In the genomic region with DNA sequence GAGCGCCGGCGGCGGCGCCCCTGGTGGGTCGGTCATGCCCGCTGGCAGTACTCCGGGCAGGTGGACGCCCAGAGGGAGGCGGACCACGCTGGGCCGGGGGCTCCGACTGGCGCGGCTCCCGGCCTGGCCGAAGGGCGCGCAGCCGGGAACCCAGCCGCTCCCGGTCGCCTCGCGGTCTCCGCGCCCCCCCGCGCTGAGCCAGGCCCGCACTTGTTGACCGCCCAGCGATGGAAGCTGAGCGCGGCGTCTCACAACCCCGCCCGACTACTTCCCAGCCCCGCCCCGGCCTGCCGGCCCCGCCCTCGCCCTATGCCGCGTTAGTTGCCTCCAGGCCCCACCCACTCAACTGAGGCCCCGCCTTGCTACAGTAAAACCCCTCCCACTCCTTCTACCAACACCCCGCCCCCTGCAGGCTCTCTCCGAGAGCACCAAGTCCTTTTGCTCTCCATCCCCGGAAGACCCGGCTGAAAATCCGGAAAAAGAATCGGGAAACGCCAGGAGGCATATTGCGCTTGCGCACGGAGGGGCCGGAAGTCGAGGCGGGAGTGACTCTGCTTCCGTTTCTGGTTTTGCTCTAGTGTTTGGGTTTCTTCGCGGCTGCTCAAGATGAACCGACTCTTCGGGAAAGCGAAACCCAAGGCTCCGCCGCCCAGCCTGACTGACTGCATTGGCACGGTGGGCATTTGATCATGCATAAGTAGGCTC, we compare ENCODE assay signal across 8 cellular contexts. TPM values are rescaled to one million over a fixed set of nuclear protein-coding genes. Genes with fewer than 3 reads are reported as not detected.
DNase-seq lines count a peak whose midpoint lies in the region; ATAC-seq and TF ChIP-seq lines count a peak whose summit lies in the region.

Gene BAG1 (minus strand): TSS at position 236 of the 705 bp plus-strand sequence.
Gene CHMP5 (plus strand): TSS at position 577 of the 705 bp plus-strand sequence. CDS start 30 bp downstream, at position 607.

- H3K4me3 ChIP-seq in LNCaP clone FGC (ENCODE audit: low read depth, low read length) (peak within 1 kb of the TSS; percentile 89), fibroblast of lung (replicated peaks in 1 of 4; ENCODE audit: control extremely low read depth in 1 of 4, insufficient read depth in 1 of 4, low read depth in 3 of 4, low read length in 4 of 4) (peak within 1 kb of the TSS; percentile 92 to 99 (median 96))
- peak within 1 kb of the TSS; percentile 95 for H3K4me3 ChIP-seq in naive thymus-derived CD4-positive, alpha-beta T cell (ENCODE audit: low read length)

- peaks cover 96% of the 10 kb centered on the region for H3K36me3 Mint-ChIP-seq in activated T-helper 17 cell treated with anti-CD3 and anti-CD28 coated beads, Interleukin-2, amount 50 U/mL, for 72 hours (ENCODE audit: low read depth)
- peaks cover 10 to 38% (median 13%) of the 10 kb centered on the region in 5 donors for H3K36me3 Mint-ChIP-seq in naive thymus-derived CD4-positive, alpha-beta T cell
- peaks cover 37 to 44% of the 10 kb centered on the region in 2 donors for H3K36me3 Mint-ChIP-seq in stimulated activated naive B cell treated with anti-CD40 and anti-IgM and Interleukin-4, amounts not matched to agents 10 μg/mL and 1 μg/mL and 100 μg/mL, for 72 hours

- H3K9ac ChIP-seq in fibroblast of lung (ENCODE audit: insufficient read depth, low read length): peak within 1 kb of the TSS; percentile 85

- no peaks in the 10 kb centered on the region for H3K27me3 ChIP-seq in fibroblast of lung (ENCODE audit: control insufficient read depth, insufficient read depth, low read length)
- no peaks in the 10 kb centered on the region for H3K27me3 ChIP-seq in naive thymus-derived CD4-positive, alpha-beta T cell (ENCODE audit: control insufficient read depth in 2 of 2, insufficient read depth in 2 of 2, low read length in 2 of 2)

- DNase-seq in EL (peak; percentile 100), GOT3 (lab: John Stamatoyannopoulos, UW) (peak; percentile 87), LNCaP clone FGC (ENCODE audit: low read depth) (peak; percentile 96), RWPE1 (ENCODE audit: low spot score) (peak; percentile 100), fibroblast of lung (ENCODE audit: low read depth in 2 of 2) (peak; percentile 98 to 99)
- DNase-seq in naive thymus-derived CD4-positive, alpha-beta T cell: peak; percentile 98 to 100 (median 100)
- DNase-seq in stimulated activated naive B cell treated with anti-CD40 and anti-IgM and Interleukin-4, amounts not matched to agents 10 μg/mL and 1 μg/mL and 100 μg/mL, for 72 hours: peak; percentile 99

- peak within 1 kb of the TSS; percentile 85 for H3K4me2 ChIP-seq in fibroblast of lung (ENCODE audit: extremely low read depth, insufficient read depth, low read length)

- peaks cover 2% of the 10 kb centered on the region for H3K4me1 ChIP-seq in fibroblast of lung (ENCODE audit: control insufficient read depth, extremely low read depth, insufficient read depth, low read length)
- H3K4me1 ChIP-seq in naive thymus-derived CD4-positive, alpha-beta T cell (ENCODE audit: control insufficient read depth in 2 of 2, insufficient read depth in 2 of 2, low read length in 2 of 2): peaks cover 15 to 34% of the 10 kb centered on the region in 2 donors

- H3K27me3 Mint-ChIP-seq in activated T-helper 17 cell treated with anti-CD3 and anti-CD28 coated beads, Interleukin-2, amount 50 U/mL, for 72 hours: no peaks in the 10 kb centered on the region
- peaks cover 0 to 2% (median 0%) of the 10 kb centered on the region in 5 donors for H3K27me3 Mint-ChIP-seq in naive thymus-derived CD4-positive, alpha-beta T cell
- no peaks in the 10 kb centered on the region for H3K27me3 Mint-ChIP-seq in stimulated activated naive B cell treated with anti-CD40 and anti-IgM and Interleukin-4, amounts not matched to agents 10 μg/mL and 1 μg/mL and 100 μg/mL, for 72 hours

- H3K9me3 ChIP-seq in fibroblast of lung (ENCODE audit: control insufficient read depth, insufficient read depth, low read depth, low read length): no peaks in the 10 kb centered on the region
- no peaks in the 10 kb centered on the region for H3K9me3 ChIP-seq in naive thymus-derived CD4-positive, alpha-beta T cell (ENCODE audit: control insufficient read depth in 2 of 3, low read length in 3 of 3)

- POLR2A ChIA-PET in RWPE1 (lab: Yijun Ruan, JAX; ENCODE audit: low non-redundant PET): interaction anchor here (1.0 kb wide), 1 partner anchor 9 kb away, joined by 3 read pairs; no protein-coding TSS in a partner anchor
- POLR2A ChIA-PET in naive thymus-derived CD4-positive, alpha-beta T cell (lab: Charles Lee): interaction anchor here (0.6 to 3.8 kb wide), 9 partner anchors 10 to 691 kb away, joined by 3 to 29 read pairs (median 4); partner anchors contain the start of genes DNAJA1, NFX1 and SMU1

- H3K27ac Mint-ChIP-seq in activated T-helper 17 cell treated with anti-CD3 and anti-CD28 coated beads, Interleukin-2, amount 50 U/mL, for 72 hours: peak within 1 kb of the TSS; percentile 65
- peak within 1 kb of the TSS; percentile 84 to 99 (median 97) for H3K27ac Mint-ChIP-seq in naive thymus-derived CD4-positive, alpha-beta T cell
- peak within 1 kb of the TSS; percentile 96 for H3K27ac Mint-ChIP-seq in stimulated activated naive B cell treated with anti-CD40 and anti-IgM and Interleukin-4, amounts not matched to agents 10 μg/mL and 1 μg/mL and 100 μg/mL, for 72 hours

- H3K27ac ChIP-seq in RWPE1 (peak within 1 kb of the TSS; percentile 91), fibroblast of lung (ENCODE audit: insufficient read depth, low read length) (peak within 1 kb of the TSS; percentile 96)
- peak within 1 kb of the TSS; percentile 88 for H3K27ac ChIP-seq in naive thymus-derived CD4-positive, alpha-beta T cell (ENCODE audit: low read depth, low read length)

- peak within 1 kb of the TSS; percentile 91 for H2AFZ ChIP-seq in fibroblast of lung (ENCODE audit: low read length)

- peaks cover 32% of the 10 kb centered on the region for H3K79me2 ChIP-seq in fibroblast of lung (ENCODE audit: control insufficient read depth, insufficient read depth, low read length)

- peak within 1 kb of the TSS; percentile 89 for H3K4me3 Mint-ChIP-seq in activated T-helper 17 cell treated with anti-CD3 and anti-CD28 coated beads, Interleukin-2, amount 50 U/mL, for 72 hours
- H3K4me3 Mint-ChIP-seq in naive thymus-derived CD4-positive, alpha-beta T cell: peak within 1 kb of the TSS; percentile 82 to 98 (median 92)
- peak within 1 kb of the TSS; percentile 92 to 93 for H3K4me3 Mint-ChIP-seq in stimulated activated naive B cell treated with anti-CD40 and anti-IgM and Interleukin-4, amounts not matched to agents 10 μg/mL and 1 μg/mL and 100 μg/mL, for 72 hours

- H4K20me1 ChIP-seq in fibroblast of lung (ENCODE audit: control insufficient read depth, extremely low read depth, insufficient read depth, low read length): no peaks in the 10 kb centered on the region

- TF ChIP-seq CTCF in LNCaP clone FGC (IDR thresholded peaks at IDR 0.05; ENCODE audit: control insufficient read depth, extremely low read depth, insufficient read depth) (no peak), RWPE1 (conservative IDR thresholded peaks at IDR 0.05; ENCODE audit: low read depth) (no peak), fibroblast of lung (conservative IDR thresholded peaks at IDR 0.05 in 1 of 2, IDR thresholded peaks at IDR 0.05 in 1 of 2; ENCODE audit: low read depth in 1 of 2, low read length in 2 of 2) (peak; percentile 30 to 36)

- H3K4me1 Mint-ChIP-seq in activated T-helper 17 cell treated with anti-CD3 and anti-CD28 coated beads, Interleukin-2, amount 50 U/mL, for 72 hours: peaks cover 27% of the 10 kb centered on the region
- peaks cover 36 to 66% (median 55%) of the 10 kb centered on the region in 7 donors for H3K4me1 Mint-ChIP-seq in naive thymus-derived CD4-positive, alpha-beta T cell
- peaks cover 30 to 54% of the 10 kb centered on the region in 2 donors for H3K4me1 Mint-ChIP-seq in stimulated activated naive B cell treated with anti-CD40 and anti-IgM and Interleukin-4, amounts not matched to agents 10 μg/mL and 1 μg/mL and 100 μg/mL, for 72 hours

- H3K36me3 ChIP-seq in fibroblast of lung (ENCODE audit: control insufficient read depth, insufficient read depth, low read length): peaks cover 6% of the 10 kb centered on the region
- peaks cover 8 to 59% (median 14%) of the 10 kb centered on the region in 3 experiments for H3K36me3 ChIP-seq in naive thymus-derived CD4-positive, alpha-beta T cell (ENCODE audit: control insufficient read depth in 2 of 3, insufficient read depth in 3 of 3, low read length in 3 of 3)

- ATAC-seq in activated T-helper 17 cell treated with anti-CD3 and anti-CD28 coated beads, Interleukin-2, amount 50 U/mL, for 72 hours (replicated peaks): peak; percentile 88
- peak; percentile 99 for ATAC-seq in naive thymus-derived CD4-positive, alpha-beta T cell
- ATAC-seq in stimulated activated naive B cell treated with anti-CD40 and anti-IgM and Interleukin-4, amounts not matched to agents 10 μg/mL and 1 μg/mL and 100 μg/mL, for 72 hours (replicated peaks): peak; percentile 90 to 93

- H3K9me3 Mint-ChIP-seq in activated T-helper 17 cell treated with anti-CD3 and anti-CD28 coated beads, Interleukin-2, amount 50 U/mL, for 72 hours: no peaks in the 10 kb centered on the region
- H3K9me3 Mint-ChIP-seq in naive thymus-derived CD4-positive, alpha-beta T cell: no peaks in the 10 kb centered on the region
- H3K9me3 Mint-ChIP-seq in stimulated activated naive B cell treated with anti-CD40 and anti-IgM and Interleukin-4, amounts not matched to agents 10 μg/mL and 1 μg/mL and 100 μg/mL, for 72 hours: no peaks in the 10 kb centered on the region

- CTCF ChIA-PET in RWPE1 (lab: Yijun Ruan, JAX): interaction anchor here (1.7 kb wide), 1 partner anchor 22 kb away, joined by 6 read pairs; no protein-coding TSS in a partner anchor
- CTCF ChIA-PET in naive thymus-derived CD4-positive, alpha-beta T cell (lab: Charles Lee): interaction anchor here (0.9 to 1.8 kb wide), 4 partner anchors 22 to 212 kb away, joined by 3 to 6 read pairs (median 4); partner anchors contain the start of gene NFX1

- intact Hi-C loops in naive thymus-derived CD4-positive, alpha-beta T cell (cut with micrococcal nuclease): loop anchor here (1.0 to 10.0 kb wide), 16 partner anchors 26 to 1258 kb away; partner anchors contain the start of genes APTX (in 2 of the 2), DNAJA1 (in 2 of the 2), NFX1 (in 2 of the 2) and NOL6 (in 2 of the 2)

RNA-seq across cellular contexts. Expression of gene BAG1, which starts in this region (rescaled TPM):
- total RNA-seq in activated T-helper 17 cell treated with anti-CD3 and anti-CD28 coated beads, Interleukin-2, amount 50 U/mL, for 72 hours: 10 to 100 TPM; 41.2 to 95.2 TPM
- 19.2 and 19.8 TPM in 2 replicates for total RNA-seq in fibroblast of lung
- polyA plus RNA-seq in fibroblast of lung: 30.4 and 36.4 TPM in 2 replicates
- 33.1 and 40.8 TPM in 2 replicates for polyA plus RNA-seq in fibroblast of lung (2012)
- polyA minus RNA-seq in fibroblast of lung (ENCODE audit: low replicate concordance): 1.7 and 5.7 TPM in 2 replicates
- 10 to 100 TPM; 48.6 to 77.2 (median 61.0) TPM for total RNA-seq in naive thymus-derived CD4-positive, alpha-beta T cell
- polyA plus RNA-seq in naive thymus-derived CD4-positive, alpha-beta T cell: 10 to 100 TPM; 65.0 to 90.5 TPM

RNA-seq across cellular contexts. Expression of gene CHMP5, which starts in this region (rescaled TPM):
- 10 to 100 TPM; 54.7 to 70.0 TPM for total RNA-seq in activated T-helper 17 cell treated with anti-CD3 and anti-CD28 coated beads, Interleukin-2, amount 50 U/mL, for 72 hours
- total RNA-seq in fibroblast of lung: 124 and 130 TPM in 2 replicates
- polyA plus RNA-seq in fibroblast of lung: 99.9 and 108 TPM in 2 replicates
- polyA plus RNA-seq in fibroblast of lung (2012): 67.7 and 72.8 TPM in 2 replicates
- polyA minus RNA-seq in fibroblast of lung (ENCODE audit: low replicate concordance): 0.20 and 6.0 TPM in 2 replicates
- total RNA-seq in naive thymus-derived CD4-positive, alpha-beta T cell: 10 to 100 TPM; 21.4 to 74.6 (median 35.3) TPM
- 10 to 100 TPM; 39.0 to 50.2 TPM for polyA plus RNA-seq in naive thymus-derived CD4-positive, alpha-beta T cell

Comparison
In these comparisons a context has a peak if more than half of its experiments do, and no peak if none do; other contexts are left out.
1. Peak in every context shown above with its lines: DNase-seq, ATAC-seq, H3K4me3 ChIP-seq and H3K27ac ChIP-seq.
2. CTCF ChIP-seq: peak in fibroblast of lung (2 of 2); none in LNCaP clone FGC (single experiment) and RWPE1 (single experiment).